Comparison of ENCODE assay signal across 19 cellular contexts in genomic region chr12:121503395-121503794, GRCh38.
DNase-seq lines count a peak whose midpoint lies in the region; ATAC-seq and TF ChIP-seq lines count a peak whose summit lies in the region.
"Had no signal": no experiment of that assay in that cellular context is flagged by ENCODE, and none has a peak within 500 bp of the region (broad histone marks: within the 10 kb centered on the region; RNA-seq: fewer than 3 reads in every experiment).

No MANE protein-coding gene starts in this region.

- no peak overlapping the region for H3K27ac ChIP-seq in endodermal cell (ENCODE audit: low read depth, low read length)
- H3K27ac ChIP-seq: BLaER1 had no signal

- H3K27ac Mint-ChIP-seq in activated T-cell treated with anti-CD3 and anti-CD28 coated beads, Interleukin-2, amount 50 U/mL, for 24 hours, result peak overlapping the region; percentile 82
- H3K27ac Mint-ChIP-seq in T-cell (peak overlapping the region; percentile 43 to 68), endodermal cell (peak overlapping the region; percentile 62), progenitor cell of endocrine pancreas (peak overlapping the region; percentile 59), mesothelial cell of epicardium (no peak overlapping the region)

- no peak for ATAC-seq in T-cell (replicated peaks in 1 of 4)
- no peak for ATAC-seq in stimulated activated naive CD8-positive, alpha-beta T cell treated with anti-CD3 and anti-CD28 coated beads, Interleukin-15, Interleukin-2, amounts not matched to agents 100 U/mL and 50 U/mL, for 24 hours

- peaks cover 20% of the 10 kb centered on the region for H3K36me3 Mint-ChIP-seq in activated T-cell treated with anti-CD3 and anti-CD28 coated beads, Interleukin-2, amount 50 U/mL, for 24 hours (ENCODE audit: low read depth)
- peaks cover 17% of the 10 kb centered on the region for H3K36me3 Mint-ChIP-seq in T-cell
- peaks cover 49% of the 10 kb centered on the region for H3K36me3 Mint-ChIP-seq in endodermal cell (ENCODE audit: low read depth)
- H3K36me3 Mint-ChIP-seq in progenitor cell of endocrine pancreas (ENCODE audit: insufficient read depth), result peaks cover 11% of the 10 kb centered on the region
- H3K36me3 Mint-ChIP-seq in mesothelial cell of epicardium, result peaks cover 6% of the 10 kb centered on the region

- H3K9me3 Mint-ChIP-seq in activated T-cell treated with anti-CD3 and anti-CD28 coated beads, Interleukin-2, amount 50 U/mL, for 24 hours, result no peaks in the 10 kb centered on the region
- H3K9me3 Mint-ChIP-seq in T-cell (no peaks in the 10 kb centered on the region), endodermal cell (no peaks in the 10 kb centered on the region), progenitor cell of endocrine pancreas (ENCODE audit: low read depth) (no peaks in the 10 kb centered on the region), mesothelial cell of epicardium (no peaks in the 10 kb centered on the region)
- H3K9me3 Mint-ChIP-seq: IgD-negative memory B cell had no signal

- POLR2A ChIA-PET in T-cell (lab: Charles Lee), result no interaction called here

- no peak for DNase-seq in activated T-cell treated with anti-CD3 and anti-CD28 coated beads, Interleukin-2, amount 50 U/mL, for 24 hours
- no peak for DNase-seq in activated T-cell treated with anti-CD3 and anti-CD28 coated beads, Interleukin-2, amount 50 U/mL, for 1 hour
- DNase-seq in T-cell, result no peak
- no peak for DNase-seq in endodermal cell
- no peak for DNase-seq in progenitor cell of endocrine pancreas (ENCODE audit: low spot score, unreplicated experiment)
- DNase-seq in stimulated activated naive CD8-positive, alpha-beta T cell treated with anti-CD3 and anti-CD28 coated beads, Interleukin-15, Interleukin-2, amounts not matched to agents 100 U/mL and 50 U/mL, for 24 hours, result no peak
- DNase-seq in mesothelial cell of epicardium (ENCODE audit: low spot score in 2 of 2, unreplicated experiment in 2 of 2), result no peak
- DNase-seq in NCI-H82 treated with DMSO at 0.1 percent for 48 hours (lab: John Stamatoyannopoulos, UW; ENCODE audit: unreplicated experiment), result no peak
- DNase-seq: 8988T, Caco-2, H7, MV-4-11, NCI-H1436, NCI-H2081, NCI-H2227 treated with DMSO at 0.1 percent for 48 hours, NCI-H526, RPMI8226 had no signal

- H3K9ac ChIP-seq in endodermal cell (ENCODE audit: extremely low read depth, low read length, poor library complexity, severe bottlenecking), result no peak overlapping the region
- H3K9ac ChIP-seq: BLaER1 had no signal

- WGBS in endodermal cell (ENCODE audit: insufficient coverage in 1 of 2, insufficient read length in 1 of 2), 2 experiments, result 90% methylated on average over 1 of the region's 1 CpG; no CpG with 5 or more reads in 1 of the 2 experiments

- H3K27me3 Mint-ChIP-seq in activated T-cell treated with anti-CD3 and anti-CD28 coated beads, Interleukin-2, amount 50 U/mL, for 24 hours, result no peaks in the 10 kb centered on the region
- H3K27me3 Mint-ChIP-seq in T-cell, result no peaks in the 10 kb centered on the region
- H3K27me3 Mint-ChIP-seq in endodermal cell (ENCODE audit: insufficient read depth), result no peaks in the 10 kb centered on the region
- H3K27me3 Mint-ChIP-seq in progenitor cell of endocrine pancreas, result no peaks in the 10 kb centered on the region
- no peaks in the 10 kb centered on the region for H3K27me3 Mint-ChIP-seq in mesothelial cell of epicardium (ENCODE audit: low read depth)
- H3K27me3 Mint-ChIP-seq: IgD-negative memory B cell had no signal

- no peak overlapping the region for H3K4me3 ChIP-seq in endodermal cell (ENCODE audit: low read length)
- H3K4me3 ChIP-seq: BLaER1 had no signal

- H3K36me3 ChIP-seq in endodermal cell (ENCODE audit: control insufficient read depth, insufficient read depth, low read length), result peaks cover 34% of the 10 kb centered on the region

- no peak overlapping the region for H3K4me3 Mint-ChIP-seq in activated T-cell treated with anti-CD3 and anti-CD28 coated beads, Interleukin-2, amount 50 U/mL, for 24 hours
- H3K4me3 Mint-ChIP-seq in T-cell (no peak overlapping the region), endodermal cell (no peak overlapping the region), progenitor cell of endocrine pancreas (ENCODE audit: low read depth) (no peak overlapping the region), mesothelial cell of epicardium (no peak overlapping the region)
- H3K4me3 Mint-ChIP-seq: IgD-negative memory B cell had no signal

- no peaks in the 10 kb centered on the region for H3K9me3 ChIP-seq in endodermal cell (ENCODE audit: control insufficient read depth, low read length)
- H3K9me3 ChIP-seq: BLaER1, Caco-2 had no signal

- H3K4me1 Mint-ChIP-seq in activated T-cell treated with anti-CD3 and anti-CD28 coated beads, Interleukin-2, amount 50 U/mL, for 24 hours (ENCODE audit: low read depth), result peaks cover 13% of the 10 kb centered on the region
- H3K4me1 Mint-ChIP-seq in T-cell (peaks cover 4 to 19% (median 11%) of the 10 kb centered on the region in 3 donors), endodermal cell (peaks cover 3% of the 10 kb centered on the region), progenitor cell of endocrine pancreas (ENCODE audit: low read depth) (no peaks in the 10 kb centered on the region), mesothelial cell of epicardium (peaks cover 4% of the 10 kb centered on the region)

- no peaks in the 10 kb centered on the region for H3K27me3 ChIP-seq in endodermal cell (ENCODE audit: control insufficient read depth, insufficient read depth, low read length, poor library complexity, severe bottlenecking)
- H3K27me3 ChIP-seq: BLaER1 had no signal

- no peak for TF ChIP-seq CTCF in endodermal cell (conservative IDR thresholded peaks at IDR 0.05)
- TF ChIP-seq CTCF in progenitor cell of endocrine pancreas (IDR thresholded peaks at IDR 0.05; ENCODE audit: unreplicated experiment), result no peak
- no peak for TF ChIP-seq CTCF in mesothelial cell of epicardium (IDR thresholded peaks at IDR 0.05; ENCODE audit: unreplicated experiment)

- CTCF ChIA-PET in T-cell (lab: Charles Lee), result interaction anchor here (0.5 to 1.7 kb wide), 7 partner anchors 9 to 1324 kb away, joined by 3 to 8 read pairs (median 3); partner anchors contain the start of gene SIRT4 (in 1 of the 2)

- H3K4me1 ChIP-seq in endodermal cell (ENCODE audit: control insufficient read depth, insufficient read depth, low read length), result no peaks in the 10 kb centered on the region
- H3K4me1 ChIP-seq: Caco-2 had no signal
